8 cellular contexts compared by ENCODE assay signal in the genomic region with DNA sequence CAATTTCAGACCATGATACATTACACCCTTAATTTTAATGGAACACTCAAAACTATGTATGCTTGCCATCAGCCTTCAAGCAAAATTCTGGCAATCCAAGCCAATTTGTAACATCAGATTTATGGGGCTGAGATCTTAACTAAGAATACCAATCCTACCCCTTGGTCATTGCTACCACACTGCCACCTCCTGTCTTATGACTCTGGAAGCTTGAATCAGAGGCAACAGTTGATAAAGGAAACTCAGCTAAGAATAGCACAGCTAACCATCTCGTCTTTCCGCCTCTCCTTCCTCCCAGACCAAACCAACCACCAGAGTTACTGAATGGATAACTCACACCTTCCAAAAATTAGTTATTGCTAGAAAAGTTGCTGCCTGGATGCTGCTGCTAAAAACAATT. TPM values are rescaled to one million over a fixed set of nuclear protein-coding genes. Genes with fewer than 3 reads are reported as not detected.
DNase-seq lines count a peak whose midpoint lies in the region; FAIRE-seq and TF ChIP-seq lines count a peak whose summit lies in the region.

No MANE protein-coding gene starts in this region.

- peak; percentile 31 for TF ChIP-seq CTCF in fibroblast of villous mesenchyme (IDR thresholded peaks at IDR 0.05; ENCODE audit: insufficient read depth, low read depth, low read length)

- no peak overlapping the region for H3K4me3 ChIP-seq in fibroblast of villous mesenchyme (ENCODE audit: low read depth, low read length)
- no peak overlapping the region for H3K4me3 ChIP-seq in small intestine (ENCODE audit: low read depth in 1 of 2, low read length in 2 of 2)
- H3K4me3 ChIP-seq in H7 (ENCODE audit: insufficient read depth, low read depth, low read length), result no peak overlapping the region

- no peak for FAIRE-seq in small intestine (lab: Jason Lieb, UNC)

- no peaks in the 10 kb centered on the region for H3K36me3 Mint-ChIP-seq in activated CD4-positive, alpha-beta T cell treated with anti-CD3 and anti-CD28 coated beads, Interleukin-2, amount 10 ng/mL, durations not matched to agents 24 days and 14 days (ENCODE audit: low read depth)

- peaks cover 67% of the 10 kb centered on the region for H3K27me3 Mint-ChIP-seq in activated CD4-positive, alpha-beta T cell treated with anti-CD3 and anti-CD28 coated beads, Interleukin-2, amount 10 ng/mL, durations not matched to agents 24 days and 14 days

- peaks cover 0 to 14% of the 10 kb centered on the region in 2 donors for H3K27me3 ChIP-seq in small intestine (ENCODE audit: control insufficient read depth in 2 of 2, insufficient read depth in 2 of 2, low read length in 2 of 2)
- H3K27me3 ChIP-seq in H7 (ENCODE audit: control insufficient read depth, insufficient read depth, low read length), result no peaks in the 10 kb centered on the region

- H3K4me1 ChIP-seq in small intestine (ENCODE audit: control insufficient read depth in 2 of 2, insufficient read depth in 1 of 2, low read depth in 1 of 2, low read length in 1 of 2), result no peaks in the 10 kb centered on the region

- no peaks in the 10 kb centered on the region for H3K9me3 Mint-ChIP-seq in activated CD4-positive, alpha-beta T cell treated with anti-CD3 and anti-CD28 coated beads, Interleukin-2, amount 10 ng/mL, durations not matched to agents 24 days and 14 days

- no peak overlapping the region for H3K27ac Mint-ChIP-seq in activated CD4-positive, alpha-beta T cell treated with anti-CD3 and anti-CD28 coated beads, Interleukin-2, amount 10 ng/mL, durations not matched to agents 24 days and 14 days

- WGBS in small intestine, 3 donors, result 20 to 38% (median 28%) methylated on average over 2 of the region's 2 CpGs

- H3K27ac ChIP-seq in small intestine (ENCODE audit: low read depth in 1 of 2, low read length in 1 of 2), result no peak overlapping the region

- peak; percentile 67 for DNase-seq in activated CD4-positive, alpha-beta T cell treated with anti-CD3 and anti-CD28 coated beads, Interleukin-2, amount 10 ng/mL, durations not matched to agents 24 days and 14 days
- no peak for DNase-seq in activated CD4-positive, alpha-beta T cell treated with anti-CD3 and anti-CD28 coated beads, Interleukin-2, amount 50 U/mL, for 1 hour
- DNase-seq in RKO (ENCODE audit: low spot score) (peak; percentile 40), fibroblast of villous mesenchyme (ENCODE audit: low read depth) (peak; percentile 58), small intestine (peak; percentile 35), H7 (no peak), cerebellum (ENCODE audit: low spot score) (no peak), D341Med (ENCODE audit: low spot score) (no peak)

- no peaks in the 10 kb centered on the region for H3K9me3 ChIP-seq in small intestine (ENCODE audit: control insufficient read depth, low read depth)

- no peak overlapping the region for H3K4me3 Mint-ChIP-seq in activated CD4-positive, alpha-beta T cell treated with anti-CD3 and anti-CD28 coated beads, Interleukin-2, amount 10 ng/mL, durations not matched to agents 24 days and 14 days

- H3K36me3 ChIP-seq in small intestine (ENCODE audit: control insufficient read depth in 2 of 2, insufficient read depth in 2 of 2, low read length in 2 of 2) (no peaks in the 10 kb centered on the region), H7 (replicated peaks; ENCODE audit: control insufficient read depth, insufficient read depth, low read length) (no peaks in the 10 kb centered on the region)

- peaks cover 15% of the 10 kb centered on the region for H3K4me1 Mint-ChIP-seq in activated CD4-positive, alpha-beta T cell treated with anti-CD3 and anti-CD28 coated beads, Interleukin-2, amount 10 ng/mL, durations not matched to agents 24 days and 14 days

- intact Hi-C loops in activated CD4-positive, alpha-beta T cell treated with anti-CD3 and anti-CD28 coated beads, Interleukin-2, amount 10 ng/mL, durations not matched to agents 24 days and 14 days (cut with micrococcal nuclease), result loop anchor here (1.0 to 2.0 kb wide), 3 partner anchors 32 to 190 kb away; no protein-coding TSS in a partner anchor

RNA-seq across cellular contexts. Expression of gene IGF2BP3, which starts 7.4 kb away (rescaled TPM):
- 2.2 and 2.7 TPM in 2 replicates for total RNA-seq in activated CD4-positive, alpha-beta T cell treated with anti-CD3 and anti-CD28 coated beads, Interleukin-2, amount 10 ng/mL, durations not matched to agents 24 days and 14 days
- total RNA-seq in fibroblast of villous mesenchyme, result 9.1 and 12.2 TPM in 2 replicates
- polyA plus RNA-seq in small intestine, result under 1 TPM in 1 of 3 donors, not detected in 2; 0.75 TPM
- total RNA-seq in H7 (2014; rRNA removed; shearing (Covaris generic)), result 75.6 and 108 TPM in 2 replicates
- 52.7 TPM for total RNA-seq in cerebellum

Comparison
In these comparisons a context has a peak if more than half of its experiments do, and no peak if none do; other contexts are left out.
1. DNase-seq: peak in activated CD4-positive, alpha-beta T cell treated with anti-CD3 and anti-CD28 coated beads, Interleukin-2, amount 10 ng/mL, durations not matched to agents 24 days and 14 days (single experiment), RKO (single experiment), fibroblast of villous mesenchyme (single experiment) and small intestine (single experiment); none in activated CD4-positive, alpha-beta T cell treated with anti-CD3 and anti-CD28 coated beads, Interleukin-2, amount 50 U/mL, for 1 hour (single experiment), H7 (single experiment), cerebellum (single experiment) and D341Med (single experiment).